1 cellular context compared by ENCODE assay signal in the genomic region with DNA sequence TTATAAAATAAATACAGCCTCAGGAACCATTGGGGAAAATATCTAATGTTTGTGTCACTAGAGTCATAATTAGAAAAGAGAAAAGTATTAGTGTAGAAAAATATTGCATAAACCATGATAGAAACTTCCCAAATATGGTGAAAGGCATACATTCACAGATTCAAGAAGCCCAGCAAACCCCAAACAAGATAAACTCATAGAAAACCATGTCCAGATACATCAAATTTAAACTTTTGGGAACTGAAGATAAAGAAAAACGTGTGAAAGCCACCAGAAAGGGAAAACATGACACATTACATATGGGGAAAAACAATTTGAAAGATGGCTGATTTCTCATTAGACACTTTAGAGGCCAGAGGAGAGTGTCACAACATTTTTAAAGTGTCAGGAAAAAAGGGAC.
TF ChIP-seq lines count a peak whose summit lies in the region.

No MANE protein-coding gene starts in this region.

TF ChIP-seq in K562, 482 proteins besides CTCF, POLR2A, EP300 and RAD21 (continued from another document):
- TF ChIP-seq, protein P1, sequence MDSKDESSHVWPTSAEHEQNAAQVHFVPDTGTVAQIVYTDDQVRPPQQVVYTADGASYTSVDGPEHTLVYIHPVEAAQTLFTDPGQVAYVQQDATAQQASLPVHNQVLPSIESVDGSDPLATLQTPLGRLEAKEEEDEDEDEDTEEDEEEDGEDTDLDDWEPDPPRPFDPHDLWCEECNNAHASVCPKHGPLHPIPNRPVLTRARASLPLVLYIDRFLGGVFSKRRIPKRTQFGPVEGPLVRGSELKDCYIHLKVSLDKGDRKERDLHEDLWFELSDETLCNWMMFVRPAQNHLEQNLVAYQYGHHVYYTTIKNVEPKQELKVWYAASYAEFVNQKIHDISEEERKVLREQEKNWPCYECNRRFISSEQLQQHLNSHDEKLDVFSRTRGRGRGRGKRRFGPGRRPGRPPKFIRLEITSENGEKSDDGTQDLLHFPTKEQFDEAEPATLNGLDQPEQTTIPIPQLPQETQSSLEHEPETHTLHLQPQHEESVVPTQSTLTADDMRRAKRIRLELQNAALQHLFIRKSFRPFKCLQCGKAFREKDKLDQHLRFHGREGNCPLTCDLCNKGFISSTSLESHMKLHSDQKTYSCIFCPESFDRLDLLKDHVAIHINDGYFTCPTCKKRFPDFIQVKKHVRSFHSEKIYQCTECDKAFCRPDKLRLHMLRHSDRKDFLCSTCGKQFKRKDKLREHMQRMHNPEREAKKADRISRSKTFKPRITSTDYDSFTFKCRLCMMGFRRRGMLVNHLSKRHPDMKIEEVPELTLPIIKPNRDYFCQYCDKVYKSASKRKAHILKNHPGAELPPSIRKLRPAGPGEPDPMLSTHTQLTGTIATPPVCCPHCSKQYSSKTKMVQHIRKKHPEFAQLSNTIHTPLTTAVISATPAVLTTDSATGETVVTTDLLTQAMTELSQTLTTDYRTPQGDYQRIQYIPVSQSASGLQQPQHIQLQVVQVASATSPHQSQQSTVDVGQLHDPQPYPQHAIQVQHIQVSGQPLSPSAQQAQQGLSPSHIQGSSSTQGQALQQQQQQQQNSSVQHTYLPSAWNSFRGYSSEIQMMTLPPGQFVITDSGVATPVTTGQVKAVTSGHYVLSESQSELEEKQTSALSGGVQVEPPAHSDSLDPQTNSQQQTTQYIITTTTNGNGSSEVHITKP (IDR thresholded peaks at IDR 0.05; ENCODE audit: partially characterized antibody), result no peak
- TF ChIP-seq CBFA2T3 (IDR thresholded peaks at IDR 0.05), result peak; percentile 53
- TF ChIP-seq EHMT2 (IDR thresholded peaks at IDR 0.05), result no peak
- TF ChIP-seq TRIM28 (IDR thresholded peaks at IDR 0.05), result 0 out of 2 replicates have a peak, but pooled peaks have one; percentile 54
